20 cellular contexts compared by ENCODE assay signal in the genomic region with DNA sequence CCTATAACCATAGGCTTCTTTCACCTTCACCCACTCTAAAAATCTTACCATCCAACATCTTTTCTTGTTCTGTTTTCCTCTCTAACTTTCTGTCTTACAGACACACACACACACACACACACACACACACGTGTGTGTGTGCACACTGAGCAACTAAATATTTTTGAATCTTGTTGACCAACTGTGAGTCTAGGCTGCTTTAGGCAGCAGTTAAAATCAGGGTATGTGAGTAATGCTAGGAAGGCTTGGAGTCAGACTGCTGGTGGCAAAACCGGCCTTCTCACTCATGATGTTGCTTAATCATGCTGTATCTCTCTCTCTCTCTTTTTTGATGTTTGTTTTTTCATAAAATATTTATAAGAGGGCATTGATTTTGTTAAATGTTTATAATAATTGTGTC.
DNase-seq lines count a peak whose midpoint lies in the region; ATAC-seq, FAIRE-seq and TF ChIP-seq lines count a peak whose summit lies in the region.
"Had no signal": no experiment of that assay in that cellular context is flagged by ENCODE, and none has a peak within 500 bp of the region (broad histone marks: within the 10 kb centered on the region; RNA-seq: fewer than 3 reads in every experiment).

No MANE protein-coding gene starts in this region.

- no peak overlapping the region for H2AFZ ChIP-seq in HepG2 (ENCODE audit: low read length)
- H2AFZ ChIP-seq: GM23338 had no signal

- DNase-seq in HepG2 (ENCODE audit: low spot score) (no peak), astrocyte of the hippocampus (ENCODE audit: low read depth, low spot score) (peak; percentile 7), foreskin keratinocyte (peak; percentile 6 to 52), HUDEP-2 (lab: John Stamatoyannopoulos, UW; ENCODE audit: unreplicated experiment in 76 of 76) (no peak)
- no peak for DNase-seq in activated naive CD4-positive, alpha-beta T cell (lab: John Stamatoyannopoulos, UW)
- DNase-seq in effector memory CD8-positive, alpha-beta T cell = no peak
- DNase-seq: 8988T; activated CD4-positive, alpha-beta T cell treated with anti-CD3 and anti-CD28 coated beads for 1 hour; activated CD8-positive, alpha-beta memory T cell treated with anti-CD3 and anti-CD28 coated beads, Interleukin-2, amount 10 ng/mL, durations not matched to agents 7 days and 5 days; activated effector memory CD4-positive, alpha-beta T cell treated with anti-CD3 and anti-CD28 coated beads, Interleukin-2, amount 50 U/mL, for 16 hours; CD4-positive, alpha-beta memory T cell; esophagus squamous epithelium; NCI-H1436; small intestine had no signal

- TF ChIP-seq RAD21 in liver (IDR thresholded peaks at IDR 0.05) (no peak), HepG2 (CRISPR knock-in tag; IDR thresholded peaks at IDR 0.05) (no peak)

- H3K27me3 Mint-ChIP-seq in effector memory CD8-positive, alpha-beta T cell = no peaks in the 10 kb centered on the region
- H3K27me3 Mint-ChIP-seq: activated CD8-positive, alpha-beta memory T cell treated with anti-CD3 and anti-CD28 coated beads, Interleukin-2, amount 10 ng/mL, durations not matched to agents 7 days and 5 days; CD4-positive, alpha-beta memory T cell had no signal

- H3K9me3 Mint-ChIP-seq in effector memory CD8-positive, alpha-beta T cell = peaks cover 2 to 18% of the 10 kb centered on the region in 2 donors
- H3K9me3 Mint-ChIP-seq: GM23338; T-helper 2 cell treated with Interferon-gamma antibody and Interleukin-4, amounts not matched to agents 5 μg/mL and 100 μg/mL, for 36 hours had no signal

- no peak overlapping the region for H3K4me2 ChIP-seq in HepG2 (ENCODE audit: low read depth, low read length)
- H3K4me2 ChIP-seq: GM23338 had no signal

- POLR2A ChIA-PET in HepG2 (lab: Yijun Ruan, JAX) = no interaction called here

- H3K36me3 Mint-ChIP-seq in effector memory CD8-positive, alpha-beta T cell (ENCODE audit: insufficient read depth) = no peaks in the 10 kb centered on the region
- H3K36me3 Mint-ChIP-seq: activated CD8-positive, alpha-beta memory T cell treated with anti-CD3 and anti-CD28 coated beads, Interleukin-2, amount 10 ng/mL, durations not matched to agents 7 days and 5 days; CD4-positive, alpha-beta memory T cell; stimulated activated effector memory CD8-positive, alpha-beta T cell treated with anti-CD3 and anti-CD28 coated beads, Interleukin-12 subunit alpha, Interleukin-12 subunit beta, amount 100 ng/mL, for 72 hours had no signal

- H3K4me3 ChIP-seq in liver (ENCODE audit: low read depth in 1 of 3, low read length in 3 of 3) (no peak overlapping the region), HepG2 (replicated peaks in 1 of 3; ENCODE audit: insufficient read depth in 1 of 3, low read depth in 2 of 3, low read length in 3 of 3) (no peak overlapping the region)
- H3K4me3 ChIP-seq: esophagus squamous epithelium, GM23338, tibial nerve had no signal

- H4K20me1 ChIP-seq in HepG2 (ENCODE audit: insufficient read depth, low read length) = no peaks in the 10 kb centered on the region

- intact Hi-C loops in HepG2 (cut with micrococcal nuclease; ENCODE audit: unreplicated experiment) = no loop called here

- H3K36me3 ChIP-seq in liver (ENCODE audit: control insufficient read depth in 4 of 4, insufficient read depth in 3 of 4, low read depth in 1 of 4, low read length in 3 of 4) (no peaks in the 10 kb centered on the region), HepG2 (replicated peaks in 1 of 2; ENCODE audit: control insufficient read depth in 1 of 2, insufficient read depth in 2 of 2, low read length in 2 of 2) (no peaks in the 10 kb centered on the region)
- H3K36me3 ChIP-seq: esophagus squamous epithelium, tibial nerve had no signal

- no peak for FAIRE-seq in HepG2 (lab: Jason Lieb, UNC)
- FAIRE-seq: small intestine had no signal

- TF ChIP-seq CTCF in liver (IDR thresholded peaks at IDR 0.05; ENCODE audit: low read depth, low read length, missing input control) (no peak), HepG2 (CRISPR knock-in tag; IDR thresholded peaks at IDR 0.05) (no peak), foreskin keratinocyte (conservative IDR thresholded peaks at IDR 0.05) (no peak)

- no peak for ATAC-seq in HepG2
- no peak for ATAC-seq in foreskin keratinocyte
- ATAC-seq in HG02884 (IDR thresholded peaks at IDR 0.05; ENCODE audit: unreplicated experiment) = no peak
- no peak for ATAC-seq in effector memory CD8-positive, alpha-beta T cell (replicated peaks)
- ATAC-seq: activated CD8-positive, alpha-beta memory T cell treated with anti-CD3 and anti-CD28 coated beads, Interleukin-2, amount 10 ng/mL, durations not matched to agents 7 days and 5 days; GM23338; stimulated activated effector memory CD8-positive, alpha-beta T cell treated with anti-CD3 and anti-CD28 coated beads, Interleukin-12 subunit alpha, Interleukin-12 subunit beta, amount 100 ng/mL, for 72 hours had no signal

- no peaks in the 10 kb centered on the region for H3K27me3 ChIP-seq in liver (ENCODE audit: control insufficient read depth in 4 of 4, insufficient read depth in 4 of 4, low read length in 3 of 4)
- H3K27me3 ChIP-seq in HepG2 (ENCODE audit: control insufficient read depth in 1 of 2, insufficient read depth in 2 of 2, low read length in 2 of 2) = no peaks in the 10 kb centered on the region
- H3K27me3 ChIP-seq in foreskin keratinocyte = no peaks in the 10 kb centered on the region
- H3K27me3 ChIP-seq: esophagus squamous epithelium, tibial nerve had no signal

- H3K9ac ChIP-seq in liver (ENCODE audit: low read depth in 1 of 2, low read length in 2 of 2) (no peak overlapping the region), HepG2 (ENCODE audit: insufficient read depth, low read depth, low read length) (no peak overlapping the region)

- in situ Hi-C loops in HepG2 (cut with HindIII; ENCODE audit: extremely low pct_ligation_motif_present, low pct_unique_long_range_greater_than_20kb) = no loop called here

- TF ChIP-seq EP300 in HepG2 (IDR thresholded peaks at IDR 0.05; ENCODE audit: low read depth in 2 of 2, low read length in 2 of 2) (no peak), HepG2 (CRISPR knock-in tag; IDR thresholded peaks at IDR 0.05; ENCODE audit: borderline replicate concordance) (no peak)

- H3K9me3 ChIP-seq in liver (ENCODE audit: control insufficient read depth in 4 of 4, low read length in 3 of 4) = no peaks in the 10 kb centered on the region
- no peaks in the 10 kb centered on the region for H3K9me3 ChIP-seq in HepG2 (ENCODE audit: low read length)
- H3K9me3 ChIP-seq: esophagus squamous epithelium, tibial nerve had no signal

- TF ChIP-seq POLR2A in HepG2 (IDR thresholded peaks at IDR 0.05; ENCODE audit: insufficient read depth in 1 of 2, low read depth in 2 of 2, low read length in 2 of 2) = no peak

- no peaks in the 10 kb centered on the region for H3K79me2 ChIP-seq in HepG2 (ENCODE audit: insufficient read depth, low read length)

- H3K4me1 Mint-ChIP-seq in effector memory CD8-positive, alpha-beta T cell (ENCODE audit: low read depth in 2 of 2) = no peaks in the 10 kb centered on the region
- H3K4me1 Mint-ChIP-seq: activated CD8-positive, alpha-beta memory T cell treated with anti-CD3 and anti-CD28 coated beads, Interleukin-2, amount 10 ng/mL, durations not matched to agents 7 days and 5 days; CD4-positive, alpha-beta memory T cell; GM23338; stimulated activated effector memory CD8-positive, alpha-beta T cell treated with anti-CD3 and anti-CD28 coated beads, Interleukin-12 subunit alpha, Interleukin-12 subunit beta, amount 100 ng/mL, for 72 hours had no signal

- BruUV-seq in HepG2 (replicated peaks; lab: Mats Ljungman, UMichigan) = no TSS peak

- H3K27ac ChIP-seq in liver (ENCODE audit: low read depth in 1 of 2, low read length in 2 of 2) (peak overlapping the region; percentile 13 to 78), HepG2 (ENCODE audit: extremely low read length, insufficient read depth, low read length) (no peak overlapping the region), foreskin keratinocyte (no peak overlapping the region)
- H3K27ac ChIP-seq: esophagus squamous epithelium, tibial nerve had no signal

- 26% methylated on average over 2 of the region's 2 CpGs for WGBS in liver
- WGBS in HepG2 (ENCODE audit: low lambda C conversion rate) = 2% methylated on average over 2 of the region's 2 CpGs

- no peak overlapping the region for H3K27ac Mint-ChIP-seq in effector memory CD8-positive, alpha-beta T cell
- H3K27ac Mint-ChIP-seq: activated CD8-positive, alpha-beta memory T cell treated with anti-CD3 and anti-CD28 coated beads, Interleukin-2, amount 10 ng/mL, durations not matched to agents 7 days and 5 days; CD4-positive, alpha-beta memory T cell; GM23338; stimulated activated effector memory CD8-positive, alpha-beta T cell treated with anti-CD3 and anti-CD28 coated beads, Interleukin-12 subunit alpha, Interleukin-12 subunit beta, amount 100 ng/mL, for 72 hours; T-helper 2 cell treated with Interferon-gamma antibody and Interleukin-4, amounts not matched to agents 5 μg/mL and 100 μg/mL, for 36 hours had no signal

- CTCF ChIA-PET in HepG2 (lab: Yijun Ruan, JAX; ENCODE audit: low intra/inter-chr PET ratio, low total read pairs) = no interaction called here

- H3K4me1 ChIP-seq in liver (ENCODE audit: control insufficient read depth in 4 of 4, insufficient read depth in 4 of 4, low read length in 3 of 4) (peaks cover 3 to 28% (median 14%) of the 10 kb centered on the region in 4 donors), HepG2 (ENCODE audit: insufficient read depth, low read length) (no peaks in the 10 kb centered on the region), foreskin keratinocyte (no peaks in the 10 kb centered on the region)
- H3K4me1 ChIP-seq: esophagus squamous epithelium, tibial nerve had no signal

- H3K4me3 Mint-ChIP-seq in effector memory CD8-positive, alpha-beta T cell = no peak overlapping the region
- H3K4me3 Mint-ChIP-seq: activated CD8-positive, alpha-beta memory T cell treated with anti-CD3 and anti-CD28 coated beads, Interleukin-2, amount 10 ng/mL, durations not matched to agents 7 days and 5 days; CD4-positive, alpha-beta memory T cell; GM23338; stimulated activated effector memory CD8-positive, alpha-beta T cell treated with anti-CD3 and anti-CD28 coated beads, Interleukin-12 subunit alpha, Interleukin-12 subunit beta, amount 100 ng/mL, for 72 hours; T-helper 2 cell treated with Interferon-gamma antibody and Interleukin-4, amounts not matched to agents 5 μg/mL and 100 μg/mL, for 36 hours had no signal

TF ChIP-seq in liver, 16 proteins besides CTCF, POLR2A, EP300 and RAD21 (continues in another document):
- TF ChIP-seq RXRA (IDR thresholded peaks at IDR 0.05) (no peak), SP1 (IDR thresholded peaks at IDR 0.05) (no peak), HNF4A (conservative IDR thresholded peaks at IDR 0.05) (no peak), NR2F2 (IDR thresholded peaks at IDR 0.05) (no peak)

TF ChIP-seq in HepG2, 621 proteins besides CTCF, POLR2A, EP300 and RAD21 (continues in another document):
- TF ChIP-seq AKAP8 (CRISPR knock-in tag; IDR thresholded peaks at IDR 0.05) = no peak

Comparison
In these comparisons a context has a peak if more than half of its experiments do, and no peak if none do; other contexts are left out.
1. H3K27ac ChIP-seq: peak in liver (2 of 2); none in HepG2 (single experiment) and foreskin keratinocyte (single experiment).
2. DNase-seq: peak in astrocyte of the hippocampus (single experiment) and foreskin keratinocyte (2 of 2); none in HepG2 (single experiment), activated naive CD4-positive, alpha-beta T cell (0 of 4), HUDEP-2 (0 of 76) and effector memory CD8-positive, alpha-beta T cell (0 of 3).